ENCODE assay signal across 12 cellular contexts in genomic region chr6:55694148-55694547, GRCh38.
DNase-seq lines count a peak whose midpoint lies in the region; FAIRE-seq and TF ChIP-seq lines count a peak whose summit lies in the region.
"Had no signal": no experiment of that assay in that cellular context is flagged by ENCODE, and none has a peak within 500 bp of the region (broad histone marks: within the 10 kb centered on the region; RNA-seq: fewer than 3 reads in every experiment).

No MANE protein-coding gene starts in this region.

- WGBS in hepatocyte (ENCODE audit: low lambda C conversion rate, missing lambda C conversion rate), result 57% methylated on average over 2 of the region's 2 CpGs

- intact Hi-C loops in MCF 10A (cut with micrococcal nuclease) (no loop called here), breast epithelium (cut with DNase I; ENCODE audit: low total_unique reads) (no loop called here)

- CTCF ChIA-PET in MCF 10A (lab: Yijun Ruan, JAX), result no interaction called here

- no peaks in the 10 kb centered on the region for H4K20me1 ChIP-seq in hepatocyte (ENCODE audit: insufficient read depth, poor library complexity, severe bottlenecking)

- H3K4me3 ChIP-seq in breast epithelium (no peak overlapping the region), adipocyte (ENCODE audit: low read length) (no peak overlapping the region), hepatocyte (no peak overlapping the region)
- H3K4me3 ChIP-seq: tibial artery had no signal

- no peak overlapping the region for H3K4me2 ChIP-seq in hepatocyte

- BruUV-seq in MCF 10A (replicated peaks; lab: Mats Ljungman, UMichigan), result no TSS peak

- no peaks in the 10 kb centered on the region for H3K79me2 ChIP-seq in hepatocyte

- TF ChIP-seq CTCF in MCF 10A (IDR thresholded peaks at IDR 0.05; ENCODE audit: unreplicated experiment), result no peak
- TF ChIP-seq CTCF in breast epithelium (IDR thresholded peaks at IDR 0.05), result no peak
- no peak for TF ChIP-seq CTCF in hepatocyte (IDR thresholded peaks at IDR 0.05; ENCODE audit: poor library complexity)

- no peaks in the 10 kb centered on the region for H3K36me3 ChIP-seq in breast epithelium
- no peaks in the 10 kb centered on the region for H3K36me3 ChIP-seq in adipocyte (ENCODE audit: control insufficient read depth, insufficient read depth, low read length, severe bottlenecking)
- no peaks in the 10 kb centered on the region for H3K36me3 ChIP-seq in hepatocyte (replicated peaks; ENCODE audit: insufficient read depth, low read depth)
- H3K36me3 ChIP-seq: tibial artery had no signal

- no peak overlapping the region for H3K9ac ChIP-seq in adipocyte (ENCODE audit: low read length)

- POLR2A ChIA-PET in MCF 10A (lab: Yijun Ruan, JAX), result interaction anchor here (0.9 kb wide), 1 partner anchor 9 kb away, joined by 3 read pairs; no protein-coding TSS in a partner anchor

- DNase-seq in MCF 10A (ENCODE audit: unreplicated experiment) (peak; percentile 29), breast epithelium (ENCODE audit: low spot score in 2 of 2) (no peak), adipocyte (ENCODE audit: low read depth) (peak; percentile 91), hepatocyte (ENCODE audit: low spot score) (peak; percentile 51), urothelium cell line (ENCODE audit: low spot score) (peak; percentile 65), occipital lobe (lab: John Stamatoyannopoulos, UW) (no peak), NCI-H524 (lab: John Stamatoyannopoulos, UW) (no peak), AML-193 (lab: John Stamatoyannopoulos, UW) (no peak)
- DNase-seq: 8988T; activated CD4-positive, CD25-positive, alpha-beta regulatory T cell; activated gamma-delta T cell; tibial artery had no signal

- no peak overlapping the region for H2AFZ ChIP-seq in hepatocyte

- no peaks in the 10 kb centered on the region for H3K4me1 Mint-ChIP-seq in MCF 10A (ENCODE audit: insufficient read depth, unreplicated experiment)

- no peak for TF ChIP-seq POLR2A in breast epithelium (IDR thresholded peaks at IDR 0.05)

- H3K27me3 ChIP-seq in breast epithelium, result no peaks in the 10 kb centered on the region
- no peaks in the 10 kb centered on the region for H3K27me3 ChIP-seq in adipocyte (replicated peaks; ENCODE audit: control insufficient read depth, insufficient read depth, low read length)
- no peaks in the 10 kb centered on the region for H3K27me3 ChIP-seq in hepatocyte
- H3K27me3 ChIP-seq: tibial artery had no signal

- FAIRE-seq in urothelium cell line (lab: Jason Lieb, UNC), result peak; percentile 82

- H3K4me1 ChIP-seq in breast epithelium (no peaks in the 10 kb centered on the region), adipocyte (ENCODE audit: control insufficient read depth, insufficient read depth, low read length) (no peaks in the 10 kb centered on the region), hepatocyte (ENCODE audit: insufficient read depth) (no peaks in the 10 kb centered on the region)
- H3K4me1 ChIP-seq: tibial artery had no signal

- no peak overlapping the region for H3K27ac Mint-ChIP-seq in MCF 10A (ENCODE audit: low read depth, unreplicated experiment)

- no peaks in the 10 kb centered on the region for H3K9me3 Mint-ChIP-seq in MCF 10A (ENCODE audit: unreplicated experiment)

- no peaks in the 10 kb centered on the region for H3K27me3 Mint-ChIP-seq in MCF 10A (ENCODE audit: insufficient read depth, unreplicated experiment)

- H3K27ac ChIP-seq in breast epithelium (no peak overlapping the region), hepatocyte (peak overlapping the region; percentile 31)
- H3K27ac ChIP-seq: tibial artery had no signal

- H3K9me2 ChIP-seq in hepatocyte (replicated peaks; ENCODE audit: insufficient read depth), result no peaks in the 10 kb centered on the region

- no peaks in the 10 kb centered on the region for H3K9me3 ChIP-seq in breast epithelium
- H3K9me3 ChIP-seq in adipocyte (ENCODE audit: control insufficient read depth, low read length), result no peaks in the 10 kb centered on the region
- H3K9me3 ChIP-seq in hepatocyte (ENCODE audit: low read depth), result no peaks in the 10 kb centered on the region
- H3K9me3 ChIP-seq: tibial artery had no signal

- no peaks in the 10 kb centered on the region for H3K36me3 Mint-ChIP-seq in MCF 10A (ENCODE audit: insufficient read depth, unreplicated experiment)

- no peak overlapping the region for H3K4me3 Mint-ChIP-seq in MCF 10A (ENCODE audit: unreplicated experiment)

Comparison
In these comparisons a context has a peak if more than half of its experiments do, and no peak if none do; other contexts are left out.
1. DNase-seq: peak in MCF 10A (single experiment), adipocyte (single experiment), hepatocyte (single experiment) and urothelium cell line (single experiment); none in breast epithelium (0 of 2), occipital lobe (single experiment), NCI-H524 (0 of 2) and AML-193 (0 of 2).